Comparison of ENCODE assay signal across 12 cellular contexts in genomic region chr18:63148449-63149199, GRCh38.
DNase-seq lines count a peak whose midpoint lies in the region; ATAC-seq and TF ChIP-seq lines count a peak whose summit lies in the region.
"Had no signal": no experiment of that assay in that cellular context is flagged by ENCODE, and none has a peak within 500 bp of the region (broad histone marks: within the 10 kb centered on the region; RNA-seq: fewer than 3 reads in every experiment).

No MANE protein-coding gene starts in this region.

- no peaks in the 10 kb centered on the region for H3K36me3 ChIP-seq in brain microvascular endothelial cell (replicated peaks)
- H3K36me3 ChIP-seq: WERI-Rb-1 had no signal

- in situ Hi-C loops in brain microvascular endothelial cell (cut with HindIII; ENCODE audit: low pct_ligation_motif_present, low sequenced_read_pairs): no loop called here

- peaks cover 8% of the 10 kb centered on the region for H3K27me3 Mint-ChIP-seq in mesothelial cell of epicardium (ENCODE audit: low read depth)

- no peaks in the 10 kb centered on the region for H3K9me3 Mint-ChIP-seq in mesothelial cell of epicardium

- no peak overlapping the region for H3K27ac ChIP-seq in brain microvascular endothelial cell
- H3K27ac ChIP-seq: WERI-Rb-1 had no signal

- intact Hi-C loops in sciatic nerve (cut with DNase I): no loop called here

- ATAC-seq in sciatic nerve: peak; percentile 81
- ATAC-seq in HG03457 (IDR thresholded peaks at IDR 0.05; ENCODE audit: unreplicated experiment): no peak
- no peak for ATAC-seq in HG03045 (IDR thresholded peaks at IDR 0.05; ENCODE audit: unreplicated experiment)

- no peak overlapping the region for H3K27ac Mint-ChIP-seq in mesothelial cell of epicardium

- no peaks in the 10 kb centered on the region for H3K36me3 Mint-ChIP-seq in mesothelial cell of epicardium

- TF ChIP-seq CTCF in mesothelial cell of epicardium (IDR thresholded peaks at IDR 0.05; ENCODE audit: unreplicated experiment) (no peak), brain microvascular endothelial cell (IDR thresholded peaks at IDR 0.05; ENCODE audit: low read depth, low read length, missing control alignments) (no peak)

- no peak overlapping the region for H3K4me3 Mint-ChIP-seq in mesothelial cell of epicardium

- peak; percentile 53 for DNase-seq in EH (ENCODE audit: low read depth)
- DNase-seq in NCI-H774 (lab: John Stamatoyannopoulos, UW): peak; percentile 22
- peak; percentile 85 for DNase-seq in fibroblast of peridontal ligament (ENCODE audit: extremely low read depth)
- DNase-seq in sciatic nerve (ENCODE audit: low spot score): no peak
- DNase-seq in mesothelial cell of epicardium (ENCODE audit: low spot score in 2 of 2, unreplicated experiment in 2 of 2): no peak
- no peak for DNase-seq in brain microvascular endothelial cell
- DNase-seq: DND-41; KG1; stimulated activated CD4-positive, alpha-beta T cell treated with anti-CD3 and anti-CD28 coated beads, Interleukin-4, amount 100 ng/mL, for 24 hours; WERI-Rb-1 had no signal

- H3K4me1 Mint-ChIP-seq in mesothelial cell of epicardium: peaks cover 38% of the 10 kb centered on the region

- no peak overlapping the region for H3K4me3 ChIP-seq in brain microvascular endothelial cell (ENCODE audit: low read depth, low read length)

- peaks cover 5% of the 10 kb centered on the region for H3K27me3 ChIP-seq in brain microvascular endothelial cell (replicated peaks)

Comparison
In these comparisons a context has a peak if more than half of its experiments do, and no peak if none do; other contexts are left out.
1. DNase-seq: peak in EH (single experiment), NCI-H774 (single experiment) and fibroblast of peridontal ligament (single experiment); none in sciatic nerve (single experiment), mesothelial cell of epicardium (0 of 2) and brain microvascular endothelial cell (single experiment).